Comparison of ENCODE assay signal across 8 cellular contexts in the genomic region with DNA sequence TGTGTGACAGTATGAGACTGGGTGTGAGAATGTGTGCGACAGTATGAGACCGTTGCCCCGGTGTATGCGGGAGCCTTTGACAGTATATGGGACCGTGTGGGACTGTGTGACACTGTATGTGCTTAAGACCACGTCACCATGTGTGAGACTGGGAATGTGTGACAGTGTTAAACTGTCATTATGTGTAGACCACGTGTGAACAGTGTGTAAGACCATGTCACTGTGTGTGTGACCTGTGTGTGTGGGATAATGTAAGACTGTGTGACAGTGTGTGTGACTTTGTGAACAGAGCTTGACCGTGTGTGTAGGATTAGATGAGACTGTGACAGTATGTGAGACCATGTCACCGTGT. TPM values are rescaled to one million over a fixed set of nuclear protein-coding genes. Genes with fewer than 3 reads are reported as not detected.
DNase-seq lines count a peak whose midpoint lies in the region; ATAC-seq and TF ChIP-seq lines count a peak whose summit lies in the region.

No MANE protein-coding gene starts in this region.

- peak overlapping the region; percentile 54 to 99 (median 84) for H3K27ac Mint-ChIP-seq in CD4-positive, CD25-positive, alpha-beta regulatory T cell

- peaks cover 46 to 62% of the 10 kb centered on the region in 2 experiments for H3K9me3 ChIP-seq in CD4-positive, CD25-positive, alpha-beta regulatory T cell (ENCODE audit: control insufficient read depth in 2 of 2, low read length in 2 of 2)
- H3K9me3 ChIP-seq in muscle layer of duodenum (ENCODE audit: control insufficient read depth in 1 of 2, low read length in 2 of 2): peaks cover 25 to 49% of the 10 kb centered on the region in 2 donors

- H3K4me3 ChIP-seq in CD4-positive, CD25-positive, alpha-beta regulatory T cell (ENCODE audit: low read depth, low read length): peak overlapping the region; percentile 91
- H3K4me3 ChIP-seq in HL-60 (replicated peaks; ENCODE audit: insufficient read depth, low read length) (peak overlapping the region; percentile 82), brain microvascular endothelial cell (ENCODE audit: low read depth, low read length) (peak overlapping the region; percentile 95), muscle layer of duodenum (ENCODE audit: low read depth in 1 of 2, low read length in 2 of 2) (peak overlapping the region; percentile 84)

- peaks cover 53% of the 10 kb centered on the region for H3K36me3 Mint-ChIP-seq in CD4-positive, CD25-positive, alpha-beta regulatory T cell

- H3K4me3 Mint-ChIP-seq in CD4-positive, CD25-positive, alpha-beta regulatory T cell: peak overlapping the region; percentile 86 to 100 (median 98)

- TF ChIP-seq CTCF in HL-60 (IDR thresholded peaks at IDR 0.05; ENCODE audit: insufficient read depth, low read length) (no peak), brain microvascular endothelial cell (IDR thresholded peaks at IDR 0.05; ENCODE audit: low read depth, low read length, missing control alignments) (no peak)

- H3K9me3 Mint-ChIP-seq in CD4-positive, CD25-positive, alpha-beta regulatory T cell: peaks cover 10 to 56% (median 45%) of the 10 kb centered on the region in 7 donors

- peaks cover 30% of the 10 kb centered on the region for H3K36me3 ChIP-seq in CD4-positive, CD25-positive, alpha-beta regulatory T cell (ENCODE audit: control insufficient read depth, insufficient read depth, low read length)
- H3K36me3 ChIP-seq in brain microvascular endothelial cell (replicated peaks) (peaks cover 15% of the 10 kb centered on the region), muscle layer of duodenum (ENCODE audit: control insufficient read depth in 1 of 2, insufficient read depth in 2 of 2, low read length in 2 of 2) (peaks cover 23 to 44% of the 10 kb centered on the region in 2 donors)

- H3K27ac ChIP-seq in CD4-positive, CD25-positive, alpha-beta regulatory T cell (ENCODE audit: insufficient read depth, low read length, poor library complexity, severe bottlenecking): peak overlapping the region; percentile 92
- H3K27ac ChIP-seq in HL-60 (replicated peaks) (peak overlapping the region; percentile 97), brain microvascular endothelial cell (no peak overlapping the region), muscle layer of duodenum (ENCODE audit: low read length) (peak overlapping the region; percentile 83)

- ATAC-seq in CD4-positive, CD25-positive, alpha-beta regulatory T cell (ENCODE audit: low read depth in 2 of 2): no peak
- ATAC-seq in HG03342 (IDR thresholded peaks at IDR 0.05; ENCODE audit: unreplicated experiment) (no peak), GM18520 (IDR thresholded peaks at IDR 0.05; ENCODE audit: unreplicated experiment) (no peak)

- H3K4me1 ChIP-seq in CD4-positive, CD25-positive, alpha-beta regulatory T cell (ENCODE audit: control insufficient read depth, insufficient read depth, low read length, poor library complexity, severe bottlenecking): peaks cover 8% of the 10 kb centered on the region
- peaks cover 0 to 15% of the 10 kb centered on the region in 2 donors for H3K4me1 ChIP-seq in muscle layer of duodenum (ENCODE audit: control insufficient read depth in 1 of 2, insufficient read depth in 2 of 2, low read length in 2 of 2)

- H3K27me3 Mint-ChIP-seq in CD4-positive, CD25-positive, alpha-beta regulatory T cell: no peaks in the 10 kb centered on the region

- H3K27me3 ChIP-seq in CD4-positive, CD25-positive, alpha-beta regulatory T cell (ENCODE audit: control insufficient read depth, insufficient read depth, low read length): no peaks in the 10 kb centered on the region
- H3K27me3 ChIP-seq in HL-60 (ENCODE audit: insufficient read depth, poor library complexity, severe bottlenecking) (no peaks in the 10 kb centered on the region), brain microvascular endothelial cell (replicated peaks) (no peaks in the 10 kb centered on the region), muscle layer of duodenum (ENCODE audit: low read depth, low read length) (no peaks in the 10 kb centered on the region)

- no peak for DNase-seq in CD4-positive, CD25-positive, alpha-beta regulatory T cell
- DNase-seq in HL-60 (ENCODE audit: low read depth in 1 of 2, low spot score in 1 of 2) (peak in 1 of 2 experiments; percentile 8), brain microvascular endothelial cell (no peak), NCI-H2196 treated with DMSO at 0.1 percent for 48 hours (lab: John Stamatoyannopoulos, UW; ENCODE audit: unreplicated experiment) (no peak)
- no peak for DNase-seq in stimulated activated CD4-positive, alpha-beta T cell treated with anti-CD3 and anti-CD28 coated beads, Interleukin-15, amount 100 ng/mL, for 24 hours

- peaks cover 19 to 38% (median 28%) of the 10 kb centered on the region in 4 donors for H3K4me1 Mint-ChIP-seq in CD4-positive, CD25-positive, alpha-beta regulatory T cell

- in situ Hi-C loops in brain microvascular endothelial cell (cut with HindIII; ENCODE audit: low pct_ligation_motif_present, low sequenced_read_pairs): no loop called here

RNA-seq across cellular contexts. Expression of a gene that starts 0.5 kb away (rescaled TPM):
- 2.2 TPM for total RNA-seq in CD4-positive, CD25-positive, alpha-beta regulatory T cell
- polyA plus RNA-seq in CD4-positive, CD25-positive, alpha-beta regulatory T cell: 10 to 100 TPM in 2 of 4 donors, 1 to 10 TPM in 2; 7.3 to 17.0 (median 12.5) TPM

RNA-seq across cellular contexts. Expression of a gene that starts 11.3 kb away (rescaled TPM):
- total RNA-seq in CD4-positive, CD25-positive, alpha-beta regulatory T cell: 2.3 TPM
- polyA plus RNA-seq in CD4-positive, CD25-positive, alpha-beta regulatory T cell: 1 to 10 TPM; 3.8 to 6.0 (median 4.9) TPM
